Comparison of ENCODE assay signal across 24 cellular contexts in genomic region chr5:159887050-159887449, GRCh38. TPM values are rescaled to one million over a fixed set of nuclear protein-coding genes. Genes with fewer than 3 reads are reported as not detected.
DNase-seq lines count a peak whose midpoint lies in the region; ATAC-seq, FAIRE-seq and TF ChIP-seq lines count a peak whose summit lies in the region.
"Had no signal": no experiment of that assay in that cellular context is flagged by ENCODE, and none has a peak within 500 bp of the region (broad histone marks: within the 10 kb centered on the region; RNA-seq: fewer than 3 reads in every experiment).

No MANE protein-coding gene starts in this region.

- H3K36me3 Mint-ChIP-seq in astrocyte (ENCODE audit: low read depth, unreplicated experiment): no peaks in the 10 kb centered on the region
- H3K36me3 Mint-ChIP-seq: CD4-positive, CD25-positive, alpha-beta regulatory T cell had no signal

- H3K27me3 ChIP-seq in astrocyte (ENCODE audit: insufficient read depth, low read length) (no peaks in the 10 kb centered on the region), ovary (no peaks in the 10 kb centered on the region)

- H3K9me3 ChIP-seq in astrocyte (ENCODE audit: insufficient read depth, low read depth, low read length) (no peaks in the 10 kb centered on the region), ovary (no peaks in the 10 kb centered on the region)
- H3K9me3 ChIP-seq: BE2C, Caco-2 had no signal

- intact Hi-C loops in ovary (cut with DNase I): no loop called here

- ATAC-seq in GM21619 (IDR thresholded peaks at IDR 0.05; ENCODE audit: unreplicated experiment): no peak
- ATAC-seq: HepG2, SK-N-SH treated with all-trans-retinoic acid at 6 μM for 48 hours had no signal

- H2AFZ ChIP-seq in astrocyte (ENCODE audit: low read depth, low read length): no peak overlapping the region

- H3K4me1 ChIP-seq in astrocyte (ENCODE audit: insufficient read depth, low read length): peaks cover 12% of the 10 kb centered on the region
- no peaks in the 10 kb centered on the region for H3K4me1 ChIP-seq in ovary (ENCODE audit: insufficient read depth)
- H3K4me1 ChIP-seq: BE2C, Caco-2 had no signal

- no peak for TF ChIP-seq EP300 in ovary (IDR thresholded peaks at IDR 0.05)

- TF ChIP-seq CTCF in astrocyte (IDR thresholded peaks at IDR 0.05; ENCODE audit: insufficient read depth, low read depth, low read length): no peak
- TF ChIP-seq CTCF in ovary (IDR thresholded peaks at IDR 0.05): no peak
- TF ChIP-seq CTCF in GM13976 (IDR thresholded peaks at IDR 0.05; ENCODE audit: borderline replicate concordance, control extremely low read depth, extremely low read depth, insufficient read depth, missing control alignments): no peak

- H3K79me2 ChIP-seq in astrocyte (ENCODE audit: insufficient read depth, low read length): no peaks in the 10 kb centered on the region

- TF ChIP-seq POLR2A in ovary (IDR thresholded peaks at IDR 0.05): no peak

- H3K4me1 Mint-ChIP-seq in astrocyte (ENCODE audit: low read depth, unreplicated experiment): peaks cover 3% of the 10 kb centered on the region
- H3K4me1 Mint-ChIP-seq: CD4-positive, CD25-positive, alpha-beta regulatory T cell had no signal

- H3K27me3 Mint-ChIP-seq in astrocyte (ENCODE audit: low read depth, unreplicated experiment): peaks cover 7% of the 10 kb centered on the region
- H3K27me3 Mint-ChIP-seq: CD4-positive, CD25-positive, alpha-beta regulatory T cell had no signal

- H3K4me2 ChIP-seq in astrocyte (ENCODE audit: low read length): no peak overlapping the region

- peak; percentile 23 for FAIRE-seq in astrocyte (lab: Jason Lieb, UNC)
- FAIRE-seq: A204.1, HepG2 had no signal

- H3K4me3 ChIP-seq in astrocyte (ENCODE audit: insufficient read depth, low read depth, low read length): no peak overlapping the region
- no peak overlapping the region for H3K4me3 ChIP-seq in ovary

- H3K36me3 ChIP-seq in astrocyte (ENCODE audit: insufficient read depth, low read length) (no peaks in the 10 kb centered on the region), ovary (no peaks in the 10 kb centered on the region)
- H3K36me3 ChIP-seq: BE2C had no signal

- H3K27ac Mint-ChIP-seq in astrocyte (ENCODE audit: unreplicated experiment): no peak overlapping the region
- H3K27ac Mint-ChIP-seq: CD4-positive, CD25-positive, alpha-beta regulatory T cell; HFFc6 had no signal

- H4K20me1 ChIP-seq in astrocyte (ENCODE audit: insufficient read depth, low read length): no peaks in the 10 kb centered on the region

- H3K9ac ChIP-seq in astrocyte (ENCODE audit: low read length): no peak overlapping the region

- in situ Hi-C loops in GM13976 (cut with MboI; ENCODE audit: low sequenced_read_pairs, unreplicated experiment): no loop called here

- DNase-seq in NCI-H1694 treated with DMSO at 0.1 percent for 48 hours (lab: John Stamatoyannopoulos, UW) (peak; percentile 3), NCI-H1694 (lab: John Stamatoyannopoulos, UW) (no peak), EH (ENCODE audit: low read depth) (peak; percentile 38), NCI-H2081 treated with DMSO at 0.1 percent for 48 hours (lab: John Stamatoyannopoulos, UW) (peak; percentile 30), astrocyte (ENCODE audit: low read depth) (peak; percentile 44), ovary (no peak), GM13976 (ENCODE audit: low spot score) (no peak)
- DNase-seq: BE2C; Caco-2; CD4-positive, CD25-positive, alpha-beta regulatory T cell; H7; HFFc6; KG1; NCI-H1930; NCI-H2227 treated with DMSO at 0.1 percent for 48 hours; NCI-H774; RPMI8226; SHP77 treated with DMSO at 0.1 percent for 48 hours; T-helper 1 cell; T-helper 9 cell had no signal

- H3K27ac ChIP-seq in astrocyte (ENCODE audit: low read depth, low read length): no peak overlapping the region
- H3K27ac ChIP-seq in ovary: no peak overlapping the region

- WGBS in ovary, 3 donors: 44 to 78% (median 58%) methylated on average over 1 of the region's 1 CpG

- H3K4me3 Mint-ChIP-seq in astrocyte (ENCODE audit: unreplicated experiment): no peak overlapping the region
- H3K4me3 Mint-ChIP-seq: CD4-positive, CD25-positive, alpha-beta regulatory T cell; HFFc6 had no signal

- H3K9me3 Mint-ChIP-seq in astrocyte (ENCODE audit: unreplicated experiment): no peaks in the 10 kb centered on the region
- H3K9me3 Mint-ChIP-seq: HFFc6 had no signal

RNA-seq across cellular contexts. Expression of gene ADRA1B, which starts 29.2 kb away (rescaled TPM):
- total RNA-seq in astrocyte (1.4 and 1.9 TPM in 2 replicates), ovary (1 to 10 TPM in 6 of 7 donors, under 1 TPM in 1; 0.95 to 9.1 (median 3.6) TPM)
- polyA plus RNA-seq in ovary: 1 to 10 TPM in 1 of 2 donors, under 1 TPM in 1; 0.87 to 1.9 TPM
- total RNA-seq: Caco-2; CD4-positive, CD25-positive, alpha-beta regulatory T cell; HepG2 had no signal
- polyA plus RNA-seq: CD4-positive, CD25-positive, alpha-beta regulatory T cell; HepG2 had no signal

Comparison
In these comparisons a context has a peak if more than half of its experiments do, and no peak if none do; other contexts are left out.
1. DNase-seq: peak in NCI-H1694 treated with DMSO at 0.1 percent for 48 hours (single experiment), EH (single experiment), NCI-H2081 treated with DMSO at 0.1 percent for 48 hours (single experiment) and astrocyte (single experiment); none in NCI-H1694 (single experiment), ovary (0 of 5) and GM13976 (single experiment).